ENCODE assay signal across 17 cellular contexts in the genomic region with DNA sequence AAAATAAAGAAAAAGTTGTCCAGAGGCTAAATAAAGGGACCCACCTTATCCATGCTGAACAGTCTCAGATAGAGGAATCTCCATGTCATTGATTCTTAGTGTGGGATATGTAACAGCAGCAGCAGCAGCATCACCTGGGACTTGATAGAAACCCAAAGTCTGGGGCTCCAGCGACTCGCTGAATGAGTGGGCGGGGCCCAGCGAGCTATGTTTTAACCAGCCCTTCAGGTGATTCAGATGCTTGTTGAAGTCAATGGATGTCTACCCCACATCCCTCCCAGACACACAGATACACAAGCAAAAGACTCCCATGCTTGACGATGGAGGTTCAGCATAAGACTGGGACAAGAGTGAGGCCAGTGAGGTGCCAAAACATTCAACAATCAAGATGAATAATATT.
A peak's percentile ranks its signal among the peaks of the same experiment; 100 is the strongest.
DNase-seq lines count a peak whose midpoint lies in the region; ATAC-seq and TF ChIP-seq lines count a peak whose summit lies in the region.
"Had no signal": no experiment of that assay in that cellular context is flagged by ENCODE, and none has a peak within 500 bp of the region (broad histone marks: within the 10 kb centered on the region; RNA-seq: fewer than 3 reads in every experiment).

No MANE protein-coding gene starts in this region.

- no peaks in the 10 kb centered on the region for H3K9me3 ChIP-seq in colonic mucosa
- H3K9me3 ChIP-seq: BLaER1, HAP-1 had no signal

- no peaks in the 10 kb centered on the region for H3K9me3 Mint-ChIP-seq in WTC11
- H3K9me3 Mint-ChIP-seq: CD4-positive, alpha-beta memory T cell had no signal

- H3K4me1 ChIP-seq in foreskin keratinocyte (peaks cover 3% of the 10 kb centered on the region), colonic mucosa (no peaks in the 10 kb centered on the region)
- H3K4me1 ChIP-seq: BLaER1, HAP-1 had no signal

- H3K27ac ChIP-seq in foreskin keratinocyte (peak overlapping the region; percentile 32), caudate nucleus (ENCODE audit: low read depth, low read length) (no peak overlapping the region), colonic mucosa (no peak overlapping the region)
- H3K27ac ChIP-seq: BLaER1 had no signal

- DNase-seq in left ventricle myocardium superior, result peak; percentile 22
- no peak for DNase-seq in cardiac septum (ENCODE audit: low spot score)
- DNase-seq in WTC11 (ENCODE audit: low spot score), result peak; percentile 36
- peak in 1 of 2 donors; percentile 32 for DNase-seq in foreskin keratinocyte
- no peak for DNase-seq in caudate nucleus (lab: John Stamatoyannopoulos, UW)
- DNase-seq in HPDE6-E6E7 (ENCODE audit: extremely low spot score), result no peak
- DNase-seq in colonic mucosa, result no peak
- DNase-seq: 8988T; CD4-positive, alpha-beta memory T cell; DMS153; DMS79; GDM1; GOT3 had no signal

- H3K9ac ChIP-seq in colonic mucosa (ENCODE audit: low read depth in 2 of 2, low read length in 2 of 2), result no peak overlapping the region
- H3K9ac ChIP-seq: BLaER1 had no signal

- TF ChIP-seq CTCF in WTC11 (IDR thresholded peaks at IDR 0.05) (no peak), foreskin keratinocyte (conservative IDR thresholded peaks at IDR 0.05) (no peak), colonic mucosa (IDR thresholded peaks at IDR 0.05) (no peak)

- H3K4me3 Mint-ChIP-seq in WTC11, result no peak overlapping the region
- H3K4me3 Mint-ChIP-seq: CD14-positive monocyte; CD4-positive, alpha-beta memory T cell had no signal

- no peaks in the 10 kb centered on the region for H3K27me3 ChIP-seq in foreskin keratinocyte
- no peaks in the 10 kb centered on the region for H3K27me3 ChIP-seq in colonic mucosa
- H3K27me3 ChIP-seq: BLaER1 had no signal

- H3K27me3 Mint-ChIP-seq in WTC11 (ENCODE audit: low read depth), result no peaks in the 10 kb centered on the region

- ATAC-seq in left ventricle myocardium superior (no peak), WTC11 (peak; percentile 86), foreskin keratinocyte (peak; percentile 74), HG03045 (IDR thresholded peaks at IDR 0.05; ENCODE audit: unreplicated experiment) (no peak)

- no peak overlapping the region for H3K27ac Mint-ChIP-seq in WTC11
- H3K27ac Mint-ChIP-seq: CD14-positive monocyte; CD4-positive, alpha-beta memory T cell had no signal

- no peak overlapping the region for H3K4me3 ChIP-seq in colonic mucosa
- H3K4me3 ChIP-seq: BLaER1, HAP-1 had no signal

- H3K4me1 Mint-ChIP-seq in WTC11, result peaks cover 29% of the 10 kb centered on the region
- H3K4me1 Mint-ChIP-seq: CD14-positive monocyte; CD4-positive, alpha-beta memory T cell had no signal

- POLR2A ChIA-PET in WTC11 (lab: Charles Lee), result no interaction called here

- H3K36me3 ChIP-seq in colonic mucosa, result no peaks in the 10 kb centered on the region
- H3K36me3 ChIP-seq: BLaER1, HAP-1 had no signal

- H3K36me3 Mint-ChIP-seq in WTC11, result no peaks in the 10 kb centered on the region
- H3K36me3 Mint-ChIP-seq: CD14-positive monocyte; CD4-positive, alpha-beta memory T cell had no signal

- intact Hi-C loops in left ventricle myocardium superior (cut with micrococcal nuclease) (no loop called here), cardiac septum (cut with DNase I) (no loop called here), colonic mucosa (cut with DNase I) (no loop called here)

- CTCF ChIA-PET in WTC11 (lab: Charles Lee), result interaction anchor here (1.5 kb wide), 1 partner anchor 17 kb away, joined by 4 read pairs; no protein-coding TSS in a partner anchor

TF ChIP-seq in WTC11, 78 proteins besides CTCF, POLR2A, EP300 and RAD21:
- TF ChIP-seq SMAD3 (CRISPR knock-in tag; IDR thresholded peaks at IDR 0.05; ENCODE audit: borderline replicate concordance) (no peak), ZNF121 (CRISPR knock-in tag; IDR thresholded peaks at IDR 0.05) (no peak), NR3C1 (CRISPR knock-in tag; conservative IDR thresholded peaks at IDR 0.05; ENCODE audit: low read depth) (no peak), KAT7 (CRISPR knock-in tag; IDR thresholded peaks at IDR 0.05; ENCODE audit: borderline replicate concordance) (no peak)
- TF ChIP-seq, protein P1, sequence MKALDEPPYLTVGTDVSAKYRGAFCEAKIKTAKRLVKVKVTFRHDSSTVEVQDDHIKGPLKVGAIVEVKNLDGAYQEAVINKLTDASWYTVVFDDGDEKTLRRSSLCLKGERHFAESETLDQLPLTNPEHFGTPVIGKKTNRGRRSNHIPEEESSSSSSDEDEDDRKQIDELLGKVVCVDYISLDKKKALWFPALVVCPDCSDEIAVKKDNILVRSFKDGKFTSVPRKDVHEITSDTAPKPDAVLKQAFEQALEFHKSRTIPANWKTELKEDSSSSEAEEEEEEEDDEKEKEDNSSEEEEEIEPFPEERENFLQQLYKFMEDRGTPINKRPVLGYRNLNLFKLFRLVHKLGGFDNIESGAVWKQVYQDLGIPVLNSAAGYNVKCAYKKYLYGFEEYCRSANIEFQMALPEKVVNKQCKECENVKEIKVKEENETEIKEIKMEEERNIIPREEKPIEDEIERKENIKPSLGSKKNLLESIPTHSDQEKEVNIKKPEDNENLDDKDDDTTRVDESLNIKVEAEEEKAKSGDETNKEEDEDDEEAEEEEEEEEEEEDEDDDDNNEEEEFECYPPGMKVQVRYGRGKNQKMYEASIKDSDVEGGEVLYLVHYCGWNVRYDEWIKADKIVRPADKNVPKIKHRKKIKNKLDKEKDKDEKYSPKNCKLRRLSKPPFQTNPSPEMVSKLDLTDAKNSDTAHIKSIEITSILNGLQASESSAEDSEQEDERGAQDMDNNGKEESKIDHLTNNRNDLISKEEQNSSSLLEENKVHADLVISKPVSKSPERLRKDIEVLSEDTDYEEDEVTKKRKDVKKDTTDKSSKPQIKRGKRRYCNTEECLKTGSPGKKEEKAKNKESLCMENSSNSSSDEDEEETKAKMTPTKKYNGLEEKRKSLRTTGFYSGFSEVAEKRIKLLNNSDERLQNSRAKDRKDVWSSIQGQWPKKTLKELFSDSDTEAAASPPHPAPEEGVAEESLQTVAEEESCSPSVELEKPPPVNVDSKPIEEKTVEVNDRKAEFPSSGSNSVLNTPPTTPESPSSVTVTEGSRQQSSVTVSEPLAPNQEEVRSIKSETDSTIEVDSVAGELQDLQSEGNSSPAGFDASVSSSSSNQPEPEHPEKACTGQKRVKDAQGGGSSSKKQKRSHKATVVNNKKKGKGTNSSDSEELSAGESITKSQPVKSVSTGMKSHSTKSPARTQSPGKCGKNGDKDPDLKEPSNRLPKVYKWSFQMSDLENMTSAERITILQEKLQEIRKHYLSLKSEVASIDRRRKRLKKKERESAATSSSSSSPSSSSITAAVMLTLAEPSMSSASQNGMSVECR (CRISPR knock-in tag; IDR thresholded peaks at IDR 0.05; ENCODE audit: borderline replicate concordance), result no peak

Comparison
In these comparisons a context has a peak if more than half of its experiments do, and no peak if none do; other contexts are left out.
1. DNase-seq: peak in left ventricle myocardium superior (single experiment) and WTC11 (single experiment); none in cardiac septum (single experiment), caudate nucleus (0 of 61), HPDE6-E6E7 (single experiment) and colonic mucosa (single experiment).
2. ATAC-seq: peak in WTC11 (single experiment) and foreskin keratinocyte (single experiment); none in left ventricle myocardium superior (single experiment) and HG03045 (single experiment).